In the genomic region with DNA sequence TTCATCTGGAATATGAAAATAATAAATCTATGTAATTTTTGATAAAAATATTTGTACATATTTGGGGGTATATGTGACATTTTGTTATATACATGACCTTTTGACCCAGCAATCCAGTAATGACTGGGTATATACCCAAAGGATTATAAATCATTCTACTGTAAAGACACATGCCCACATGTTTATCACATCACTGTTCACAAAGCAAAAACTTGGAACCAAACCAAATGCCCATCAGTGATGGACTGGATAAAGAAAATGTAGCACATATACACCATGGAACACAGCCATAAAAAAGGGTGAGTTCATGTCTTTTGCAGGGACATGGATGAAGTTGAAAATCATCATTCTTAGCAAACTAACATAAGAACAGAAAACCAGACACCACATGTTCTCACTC, we compare ENCODE assay signal across 33 cellular contexts.
"Had no signal": no experiment of that assay in that cellular context is flagged by ENCODE, and none has a peak within 500 bp of the region (broad histone marks: within the 10 kb centered on the region; RNA-seq: fewer than 3 reads in every experiment).

No MANE protein-coding gene starts in this region.

- H3K27ac ChIP-seq: KMS-11 had no signal

- H3K27me3 ChIP-seq: MG63 had no signal

- H3K9me3 ChIP-seq: MG63 had no signal

- H3K36me3 ChIP-seq: MG63 had no signal

- H3K4me3 ChIP-seq: MG63 had no signal

- H3K9ac ChIP-seq: KMS-11 had no signal

- DNase-seq: Karpas-422, Kasumi-1, MG63, MM.1S, MV-4-11, NCI-H1048, NCI-H1092, NCI-H1092 treated with DMSO at 0.1 percent for 48 hours, NCI-H1105, NCI-H1105 treated with DMSO at 0.1 percent for 48 hours, NCI-H1417 treated with DMSO at 0.1 percent for 48 hours, NCI-H1436, NCI-H1436 treated with DMSO at 0.1 percent for 48 hours, NCI-H146, NCI-H1694, NCI-H1694 treated with DMSO at 0.1 percent for 48 hours, NCI-H187, NCI-H187 treated with DMSO at 0.1 percent for 48 hours, NCI-H1930, NCI-H2029, NCI-H2029 treated with DMSO at 0.1 percent for 48 hours, NCI-H2081, NCI-H2081 treated with DMSO at 0.1 percent for 48 hours, NCI-H2107, NCI-H2171, NCI-H2171 treated with DMSO at 0.1 percent for 48 hours, NCI-H2227 treated with DMSO at 0.1 percent for 48 hours, NCI-H226, NCI-H345, NCI-H446, NCI-H446 treated with DMSO at 0.1 percent for 48 hours, NCI-H510A had no signal

- H3K4me2 ChIP-seq: KMS-11 had no signal
